In genomic region chr4:37487668-37488067, GRCh38 we compare ENCODE assay signal across 28 cellular contexts.
"Had no signal": no experiment of that assay in that cellular context is flagged by ENCODE, and none has a peak within 500 bp of the region (broad histone marks: within the 10 kb centered on the region; RNA-seq: fewer than 3 reads in every experiment).

No MANE protein-coding gene starts in this region.

- H3K4me1 Mint-ChIP-seq: stimulated activated effector memory CD8-positive, alpha-beta T cell treated with anti-CD3 and anti-CD28 coated beads, Interleukin-12 subunit alpha, Interleukin-12 subunit beta, amount 100 ng/mL, for 72 hours; stimulated activated memory B cell treated with anti-CD40 and anti-IgM and Interleukin-4, amounts not matched to agents 10 μg/mL and 1 μg/mL and 100 μg/mL, for 72 hours; stimulated activated naive B cell treated with anti-CD40 and anti-IgM and Interleukin-4, amounts not matched to agents 10 μg/mL and 1 μg/mL and 100 μg/mL, for 72 hours; stimulated activated naive CD8-positive, alpha-beta T cell treated with anti-CD3 and anti-CD28 coated beads, Interleukin-15, amount 100 ng/mL, for 72 hours had no signal

- H3K9me3 Mint-ChIP-seq: stimulated activated memory B cell treated with anti-CD40 and anti-IgM and Interleukin-4, amounts not matched to agents 10 μg/mL and 1 μg/mL and 100 μg/mL, for 72 hours had no signal

- H3K4me3 ChIP-seq: stomach, suprapubic skin, testis, thoracic aorta, thyroid gland, tibial artery, tibial nerve, transverse colon, upper lobe of left lung, upper lobe of right lung, uterus, vagina had no signal

- H3K4me1 ChIP-seq: suprapubic skin, testis, thyroid gland, tibial artery, tibial nerve, upper lobe of left lung, upper lobe of right lung, uterus had no signal

- H3K27ac ChIP-seq: suprapubic skin, testis, thoracic aorta, thyroid gland, tibial artery, tibial nerve, upper lobe of left lung, upper lobe of right lung, vagina had no signal

- H3K9me3 ChIP-seq: stomach, suprapubic skin, testis, thoracic aorta, thyroid gland, tibial artery, tibial nerve, transverse colon, upper lobe of left lung, upper lobe of right lung, uterus, vagina had no signal

- FAIRE-seq: urothelium cell line had no signal

- H3K36me3 Mint-ChIP-seq: stimulated activated effector memory CD8-positive, alpha-beta T cell treated with anti-CD3 and anti-CD28 coated beads, Interleukin-12 subunit alpha, Interleukin-12 subunit beta, amount 100 ng/mL, for 72 hours; stimulated activated memory B cell treated with anti-CD40 and anti-IgM and Interleukin-4, amounts not matched to agents 10 μg/mL and 1 μg/mL and 100 μg/mL, for 72 hours; stimulated activated naive B cell treated with anti-CD40 and anti-IgM and Interleukin-4, amounts not matched to agents 10 μg/mL and 1 μg/mL and 100 μg/mL, for 72 hours had no signal

- H3K36me3 ChIP-seq: suprapubic skin, thoracic aorta, thyroid gland, tibial artery, tibial nerve, transverse colon, upper lobe of left lung, upper lobe of right lung, uterus, vagina had no signal

- ATAC-seq: stimulated activated effector memory CD8-positive, alpha-beta T cell treated with anti-CD3 and anti-CD28 coated beads, Interleukin-12 subunit alpha, Interleukin-12 subunit beta, amount 100 ng/mL, for 72 hours; stimulated activated memory B cell treated with anti-CD40 and anti-IgM and Interleukin-4, amounts not matched to agents 10 μg/mL and 1 μg/mL and 100 μg/mL, for 72 hours; stimulated activated naive B cell treated with anti-CD40 and anti-IgM and Interleukin-4, amounts not matched to agents 10 μg/mL and 1 μg/mL and 100 μg/mL, for 72 hours; stimulated activated naive CD8-positive, alpha-beta T cell treated with anti-CD3 and anti-CD28 coated beads, Interleukin-15, amount 100 ng/mL, for 72 hours; stimulated activated naive CD8-positive, alpha-beta T cell treated with anti-CD3 and anti-CD28 coated beads, Interleukin-15, Interleukin-2, amounts not matched to agents 100 U/mL and 50 U/mL, for 24 hours; upper lobe of right lung had no signal

- DNase-seq: stimulated activated CD4-positive, alpha-beta T cell treated with anti-CD3 and anti-CD28 coated beads, Interleukin-2, amount 100 ng/mL, for 48 hours; stimulated activated CD4-positive, alpha-beta T cell treated with anti-CD3 and anti-CD28 coated beads, Interleukin-4, amount 100 ng/mL, for 1 hour; stimulated activated CD4-positive, alpha-beta T cell treated with anti-CD3 and anti-CD28 coated beads, Interleukin-4, amount 100 ng/mL, for 24 hours; stimulated activated CD4-positive, alpha-beta T cell treated with anti-CD3 and anti-CD28 coated beads, Interleukin-4, amount 100 ng/mL, for 4 hours; stimulated activated CD8-positive, alpha-beta memory T cell treated with anti-CD3 and anti-CD28 coated beads, Interleukin-4, amount 100 ng/mL, for 48 hours; stimulated activated naive B cell treated with anti-CD40 and anti-IgM and Interleukin-4, amounts not matched to agents 10 μg/mL and 1 μg/mL and 100 μg/mL, for 72 hours; stimulated activated naive CD4-positive, alpha-beta T cell; stimulated activated naive CD4-positive, alpha-beta T cell treated with Interleukin-2 at 50 U/mL for 16 hours; stimulated activated naive CD8-positive, alpha-beta T cell treated with anti-CD3 and anti-CD28 coated beads, Interleukin-15, amount 100 ng/mL, for 72 hours; stimulated activated naive CD8-positive, alpha-beta T cell treated with anti-CD3 and anti-CD28 coated beads, Interleukin-15, Interleukin-2, amounts not matched to agents 100 U/mL and 50 U/mL, for 24 hours; stomach; substantia nigra; testis; thyroid gland; tibial artery; transverse colon; trophoblast cell; upper lobe of left lung; upper lobe of right lung; uterus had no signal

- H3K27me3 ChIP-seq: stomach, suprapubic skin, testis, thyroid gland, tibial artery, tibial nerve, transverse colon, upper lobe of left lung, upper lobe of right lung, uterus, vagina had no signal

- H3K27ac Mint-ChIP-seq: stimulated activated effector memory CD8-positive, alpha-beta T cell treated with anti-CD3 and anti-CD28 coated beads, Interleukin-12 subunit alpha, Interleukin-12 subunit beta, amount 100 ng/mL, for 72 hours; stimulated activated memory B cell treated with anti-CD40 and anti-IgM and Interleukin-4, amounts not matched to agents 10 μg/mL and 1 μg/mL and 100 μg/mL, for 72 hours; stimulated activated naive B cell treated with anti-CD40 and anti-IgM and Interleukin-4, amounts not matched to agents 10 μg/mL and 1 μg/mL and 100 μg/mL, for 72 hours; stimulated activated naive CD8-positive, alpha-beta T cell treated with anti-CD3 and anti-CD28 coated beads, Interleukin-15, amount 100 ng/mL, for 72 hours; stimulated activated naive CD8-positive, alpha-beta T cell treated with anti-CD3 and anti-CD28 coated beads, Interleukin-15, Interleukin-2, amounts not matched to agents 100 ng/mL and 50 ng/mL, for 24 hours had no signal

- H3K4me3 Mint-ChIP-seq: stimulated activated effector memory CD8-positive, alpha-beta T cell treated with anti-CD3 and anti-CD28 coated beads, Interleukin-12 subunit alpha, Interleukin-12 subunit beta, amount 100 ng/mL, for 72 hours; stimulated activated memory B cell treated with anti-CD40 and anti-IgM and Interleukin-4, amounts not matched to agents 10 μg/mL and 1 μg/mL and 100 μg/mL, for 72 hours; stimulated activated naive B cell treated with anti-CD40 and anti-IgM and Interleukin-4, amounts not matched to agents 10 μg/mL and 1 μg/mL and 100 μg/mL, for 72 hours; stimulated activated naive CD8-positive, alpha-beta T cell treated with anti-CD3 and anti-CD28 coated beads, Interleukin-15, amount 100 ng/mL, for 72 hours; stimulated activated naive CD8-positive, alpha-beta T cell treated with anti-CD3 and anti-CD28 coated beads, Interleukin-15, Interleukin-2, amounts not matched to agents 100 ng/mL and 50 ng/mL, for 24 hours had no signal

- H3K27me3 Mint-ChIP-seq: stimulated activated memory B cell treated with anti-CD40 and anti-IgM and Interleukin-4, amounts not matched to agents 10 μg/mL and 1 μg/mL and 100 μg/mL, for 72 hours; stimulated activated naive CD8-positive, alpha-beta T cell treated with anti-CD3 and anti-CD28 coated beads, Interleukin-15, amount 100 ng/mL, for 72 hours had no signal
